Comparison of ENCODE assay signal across 8 cellular contexts in the genomic region with DNA sequence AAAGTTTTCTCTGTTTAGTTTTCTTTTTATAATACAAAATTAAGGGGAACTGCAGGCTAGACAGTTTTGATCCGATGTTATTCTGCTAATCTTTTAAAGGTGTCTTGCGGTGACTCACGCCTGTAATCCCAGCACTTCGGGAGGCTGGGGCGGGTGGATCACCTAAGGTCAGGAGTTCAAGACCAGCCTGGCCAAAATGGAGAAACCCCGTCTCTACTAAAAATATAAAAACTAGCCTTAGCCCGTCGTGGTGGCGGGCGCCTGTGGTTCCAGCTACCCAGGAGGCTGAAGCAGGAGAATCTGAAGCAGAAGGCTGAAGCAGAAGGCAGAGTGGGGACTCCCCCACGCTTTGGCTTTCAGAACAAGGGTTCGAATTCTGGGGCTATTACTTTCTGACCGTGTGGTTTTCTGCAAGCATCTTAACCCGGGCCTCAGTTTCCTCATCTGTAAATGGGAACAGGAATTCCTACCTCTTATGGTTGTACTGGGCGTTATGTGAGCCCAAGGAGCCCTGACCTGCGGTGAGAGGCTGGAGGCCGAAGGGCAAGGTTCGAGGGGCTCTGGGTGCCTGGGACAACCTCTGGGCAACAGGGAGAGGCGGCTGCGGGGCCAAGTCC. TPM values are rescaled to one million over a fixed set of nuclear protein-coding genes. Genes with fewer than 3 reads are reported as not detected.
DNase-seq lines count a peak whose midpoint lies in the region; ATAC-seq, FAIRE-seq and TF ChIP-seq lines count a peak whose summit lies in the region.

No MANE protein-coding gene starts in this region.

- H3K9me3 ChIP-seq in SJSA1 (replicated peaks) (no peaks in the 10 kb centered on the region; the same call in 1 of the 2 replicates), psoas muscle (no peaks in the 10 kb centered on the region)

- H3K27me3 ChIP-seq in SJSA1 (replicated peaks) (no peaks in the 10 kb centered on the region), psoas muscle (ENCODE audit: insufficient read depth in 3 of 3, low read length in 2 of 3) (no peaks in the 10 kb centered on the region)

- ATAC-seq in psoas muscle, result peak in 1 of 4 donors; percentile 7

- TF ChIP-seq CTCF in fibroblast of the aortic adventitia (IDR thresholded peaks at IDR 0.05; ENCODE audit: insufficient read depth, low read length) (no peak), psoas muscle (IDR thresholded peaks at IDR 0.05) (no peak)

- 55 to 58% (median 56%) methylated on average over 20 of the region's 20 CpGs for WGBS in psoas muscle, 3 donors

- peak; percentile 5 for FAIRE-seq in GM12891 (lab: Jason Lieb, UNC)

- H3K4me1 ChIP-seq in SJSA1 (replicated peaks) (peaks cover 19% of the 10 kb centered on the region), psoas muscle (no peaks in the 10 kb centered on the region)

- H3K36me3 ChIP-seq in SJSA1, result 0 out of 2 replicates have a peak, but pooled peaks cover 3% of the 10 kb centered on the region
- no peaks in the 10 kb centered on the region for H3K36me3 ChIP-seq in psoas muscle (ENCODE audit: insufficient read depth in 1 of 2, low read depth in 1 of 2)

- H3K27ac ChIP-seq in SJSA1 (peak overlapping the region; percentile 60), psoas muscle (peak overlapping the region; percentile 89)

- H3K4me3 ChIP-seq in SJSA1 (peak overlapping the region; percentile 53), fibroblast of the aortic adventitia (ENCODE audit: low read depth, low read length) (peak overlapping the region; percentile 88), psoas muscle (peak overlapping the region; percentile 89)

- intact Hi-C loops in psoas muscle (cut with DNase I), result no loop called here

- no peak for TF ChIP-seq POLR2A in GM12891 (IDR thresholded peaks at IDR 0.05; ENCODE audit: low read depth, low read length)

- DNase-seq in GM12891 (ENCODE audit: insufficient read length, low spot score), result no peak
- DNase-seq in SJSA1 (ENCODE audit: low read depth in 1 of 2, low spot score in 2 of 2), result no peak
- DNase-seq in fibroblast of the aortic adventitia (ENCODE audit: low read depth), result no peak
- no peak for DNase-seq in psoas muscle
- DNase-seq in COLO829 (ENCODE audit: low spot score), result no peak
- DNase-seq in SKM-1 (lab: John Stamatoyannopoulos, UW; ENCODE audit: unreplicated experiment), result no peak
- DNase-seq in SIG-M5 (lab: John Stamatoyannopoulos, UW), result no peak
- no peak for DNase-seq in NCI-H1417 (lab: John Stamatoyannopoulos, UW)

TF ChIP-seq in GM12891, 5 proteins besides CTCF, POLR2A, EP300 and RAD21:
- TF ChIP-seq POU2F2 (IDR thresholded peaks at IDR 0.05; ENCODE audit: low read depth, low read length) (no peak), SPI1 (IDR thresholded peaks at IDR 0.05; ENCODE audit: low read depth, low read length) (no peak), PAX5 (IDR thresholded peaks at IDR 0.05; ENCODE audit: insufficient read depth, low read length, severe bottlenecking) (no peak), TAF1 (IDR thresholded peaks at IDR 0.05; ENCODE audit: low read depth, low read length) (no peak), POLR2AphosphoS5 (IDR thresholded peaks at IDR 0.05; ENCODE audit: low read depth, low read length) (no peak)

RNA-seq across cellular contexts. Expression of gene KATNB1, which starts 1.2 kb away (rescaled TPM):
- polyA plus RNA-seq in GM12891 (2012; ENCODE audit: low read depth, missing spikeins), result 17.3 TPM
- 15.8 and 17.7 TPM in 2 replicates for total RNA-seq in SJSA1 (2014; rRNA removed; shearing (Covaris generic))
- total RNA-seq in fibroblast of the aortic adventitia (ENCODE audit: low replicate concordance) (8.3 and 23.7 TPM in 2 replicates), psoas muscle (10 to 100 TPM in 1 of 4 donors, 1 to 10 TPM in 3; 6.3 to 13.3 (median 8.6) TPM)
- polyA plus RNA-seq in psoas muscle, result 10 to 100 TPM in 1 of 3 donors, 1 to 10 TPM in 2; 9.2 to 15.6 (median 9.5) TPM

RNA-seq across cellular contexts. Expression of gene DRC7, which starts 39.8 kb away (rescaled TPM):
- polyA plus RNA-seq in GM12891 (2012; ENCODE audit: low read depth, missing spikeins), result 0.55 TPM
- not detected in 2 replicates for total RNA-seq in SJSA1 (2014; rRNA removed; shearing (Covaris generic))
- total RNA-seq in fibroblast of the aortic adventitia (ENCODE audit: low replicate concordance) (0.09 TPM in 1 of 2 replicates, not detected in the other), psoas muscle (not detected)
- polyA plus RNA-seq in psoas muscle, result not detected
